ENCODE assay signal across 1 cellular context in the genomic region with DNA sequence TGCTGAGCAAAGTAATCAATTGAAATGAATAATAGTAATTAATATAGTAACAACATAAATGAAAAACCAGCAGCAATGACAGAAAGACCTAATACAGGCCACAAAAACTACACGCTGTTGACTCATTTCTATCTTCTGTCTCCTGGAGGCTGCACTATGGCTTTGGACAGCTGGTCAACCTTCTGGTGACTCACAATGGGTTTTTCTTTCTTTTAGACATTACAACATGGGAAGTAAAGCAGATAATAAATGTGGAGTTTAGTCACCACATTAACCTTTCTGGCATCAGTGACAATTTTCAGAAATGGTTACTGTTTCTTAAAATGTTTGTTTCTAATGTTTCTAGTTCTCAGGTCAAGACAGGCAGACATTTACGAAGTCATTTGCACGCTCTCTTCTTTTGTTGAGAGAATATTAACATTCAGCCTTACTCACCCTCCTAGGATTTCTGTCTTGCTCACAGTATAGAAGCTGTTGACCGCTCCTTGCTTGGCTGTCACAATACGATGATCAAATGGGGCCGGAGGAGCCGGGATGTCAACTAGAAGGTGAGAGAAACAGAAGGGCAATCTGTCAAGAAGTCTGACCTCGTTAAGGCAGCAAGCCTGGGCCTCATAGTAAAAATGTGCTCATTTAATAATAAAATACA.
TF ChIP-seq lines count a peak whose summit lies in the region.

No MANE protein-coding gene starts in this region.

TF ChIP-seq in WTC11, 78 proteins besides CTCF, POLR2A, EP300 and RAD21 (continued from another document):
- TF ChIP-seq, protein P1, sequence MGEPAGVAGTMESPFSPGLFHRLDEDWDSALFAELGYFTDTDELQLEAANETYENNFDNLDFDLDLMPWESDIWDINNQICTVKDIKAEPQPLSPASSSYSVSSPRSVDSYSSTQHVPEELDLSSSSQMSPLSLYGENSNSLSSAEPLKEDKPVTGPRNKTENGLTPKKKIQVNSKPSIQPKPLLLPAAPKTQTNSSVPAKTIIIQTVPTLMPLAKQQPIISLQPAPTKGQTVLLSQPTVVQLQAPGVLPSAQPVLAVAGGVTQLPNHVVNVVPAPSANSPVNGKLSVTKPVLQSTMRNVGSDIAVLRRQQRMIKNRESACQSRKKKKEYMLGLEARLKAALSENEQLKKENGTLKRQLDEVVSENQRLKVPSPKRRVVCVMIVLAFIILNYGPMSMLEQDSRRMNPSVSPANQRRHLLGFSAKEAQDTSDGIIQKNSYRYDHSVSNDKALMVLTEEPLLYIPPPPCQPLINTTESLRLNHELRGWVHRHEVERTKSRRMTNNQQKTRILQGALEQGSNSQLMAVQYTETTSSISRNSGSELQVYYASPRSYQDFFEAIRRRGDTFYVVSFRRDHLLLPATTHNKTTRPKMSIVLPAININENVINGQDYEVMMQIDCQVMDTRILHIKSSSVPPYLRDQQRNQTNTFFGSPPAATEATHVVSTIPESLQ (CRISPR knock-in tag; IDR thresholded peaks at IDR 0.05) = no peak
- TF ChIP-seq TCF7 (CRISPR knock-in tag; IDR thresholded peaks at IDR 0.05; ENCODE audit: low read depth) (no peak), NFE2L1 (CRISPR knock-in tag; IDR thresholded peaks at IDR 0.05) (no peak), FOXJ3 (CRISPR knock-in tag; IDR thresholded peaks at IDR 0.05; ENCODE audit: borderline replicate concordance) (no peak)
